ENCODE assay signal across 8 cellular contexts in genomic region chr1:23960291-23960718, GRCh38. TPM values are rescaled to one million over a fixed set of nuclear protein-coding genes. Genes with fewer than 3 reads are reported as not detected.
DNase-seq lines count a peak whose midpoint lies in the region; ATAC-seq lines count a peak whose summit lies in the region.

No MANE protein-coding gene starts in this region.

- H3K9ac ChIP-seq in iPS-20b (ENCODE audit: low read depth, low read length) = peak overlapping the region; percentile 98
- peak overlapping the region; percentile 98 to 99 for H3K9ac ChIP-seq in stomach smooth muscle (ENCODE audit: low read length in 2 of 2)

- CTCF ChIA-PET in activated naive CD4-positive, alpha-beta T cell treated with anti-CD3 and anti-CD28 coated beads for 36 hours (lab: Charles Lee) = no interaction called here

- H3K27me3 ChIP-seq in iPS-20b (ENCODE audit: insufficient read depth, low read length) = no peaks in the 10 kb centered on the region
- no peaks in the 10 kb centered on the region for H3K27me3 ChIP-seq in stomach smooth muscle (ENCODE audit: control insufficient read depth in 1 of 2, insufficient read depth in 2 of 2, low read length in 2 of 2)

- no peaks in the 10 kb centered on the region for H3K9me3 Mint-ChIP-seq in activated naive CD4-positive, alpha-beta T cell treated with anti-CD3 and anti-CD28 coated beads for 36 hours

- H3K27me3 Mint-ChIP-seq in activated naive CD4-positive, alpha-beta T cell treated with anti-CD3 and anti-CD28 coated beads for 36 hours (ENCODE audit: low read depth) = no peaks in the 10 kb centered on the region

- DNase-seq in activated naive CD4-positive, alpha-beta T cell treated with anti-CD3 and anti-CD28 coated beads for 36 hours = no peak
- DNase-seq in activated naive CD4-positive, alpha-beta T cell treated with Interleukin-2 at 50 U/mL for 16 hours = no peak
- DNase-seq in midbrain (lab: John Stamatoyannopoulos, UW) = no peak
- DNase-seq in NCI-H69 (lab: John Stamatoyannopoulos, UW) = no peak

- H3K27ac ChIP-seq in adipose tissue (ENCODE audit: low read depth, low read length) = peak overlapping the region; percentile 26
- peak overlapping the region; percentile 95 for H3K27ac ChIP-seq in iPS-20b (ENCODE audit: low read length)
- peak overlapping the region; percentile 96 for H3K27ac ChIP-seq in stomach smooth muscle (ENCODE audit: low read length)

- no peaks in the 10 kb centered on the region for H3K4me1 ChIP-seq in iPS-20b (ENCODE audit: insufficient read depth, low read length)
- peaks cover 10% of the 10 kb centered on the region for H3K4me1 ChIP-seq in stomach smooth muscle (ENCODE audit: control insufficient read depth, insufficient read depth, low read length)

- no peak for ATAC-seq in activated CD4-positive, CD25-positive, alpha-beta regulatory T cell treated with anti-CD3 and anti-CD28 coated beads, Interleukin-2, amount 50 U/mL, for 24 hours

- intact Hi-C loops in activated naive CD4-positive, alpha-beta T cell treated with anti-CD3 and anti-CD28 coated beads for 36 hours (cut with micrococcal nuclease) = loop anchor here (10.0 kb wide), 1 partner anchor 544 kb away; the partner anchor contains the start of gene RCAN3

- H3K4me3 ChIP-seq in iPS-20b (ENCODE audit: low read length) (peak overlapping the region; percentile 97), stomach smooth muscle (ENCODE audit: low read length in 2 of 2) (peak overlapping the region; percentile 86 to 99)

- H3K27ac Mint-ChIP-seq in activated naive CD4-positive, alpha-beta T cell treated with anti-CD3 and anti-CD28 coated beads for 36 hours = peak overlapping the region; percentile 100

- peaks cover 43% of the 10 kb centered on the region for H3K36me3 ChIP-seq in iPS-20b (ENCODE audit: insufficient read depth, low read depth, low read length)
- peaks cover 0 to 4% of the 10 kb centered on the region in 2 donors for H3K36me3 ChIP-seq in stomach smooth muscle (ENCODE audit: control insufficient read depth in 2 of 2, insufficient read depth in 2 of 2, low read length in 2 of 2)

- peaks cover 59% of the 10 kb centered on the region for H3K4me1 Mint-ChIP-seq in activated naive CD4-positive, alpha-beta T cell treated with anti-CD3 and anti-CD28 coated beads for 36 hours (ENCODE audit: low read depth)

- peaks cover 33% of the 10 kb centered on the region for H3K36me3 Mint-ChIP-seq in activated naive CD4-positive, alpha-beta T cell treated with anti-CD3 and anti-CD28 coated beads for 36 hours (ENCODE audit: low read depth)

- peak overlapping the region; percentile 99 for H3K4me3 Mint-ChIP-seq in activated naive CD4-positive, alpha-beta T cell treated with anti-CD3 and anti-CD28 coated beads for 36 hours

- H3K9me3 ChIP-seq in iPS-20b (ENCODE audit: insufficient read depth, low read depth, low read length) (no peaks in the 10 kb centered on the region), stomach smooth muscle (ENCODE audit: control insufficient read depth in 2 of 2, low read length in 2 of 2) (no peaks in the 10 kb centered on the region)

- WGBS in adipose tissue, 3 donors = 0 to 1% (median 0%) methylated on average over 9 of the region's 9 CpGs

RNA-seq across cellular contexts. Expression of gene PNRC2, which starts 0.7 kb away (rescaled TPM):
- total RNA-seq in activated naive CD4-positive, alpha-beta T cell treated with anti-CD3 and anti-CD28 coated beads for 36 hours = 100 to 1,000 TPM; 178 to 209 TPM
- polyA plus RNA-seq in adipose tissue = 100 to 1,000 TPM in 1 of 3 donors, 10 to 100 TPM in 2; 27.6 to 113 (median 85.2) TPM

RNA-seq across cellular contexts. Expression of gene SRSF10, which starts 19.8 kb away (rescaled TPM):
- 100 to 1,000 TPM; 169 to 178 TPM for total RNA-seq in activated naive CD4-positive, alpha-beta T cell treated with anti-CD3 and anti-CD28 coated beads for 36 hours
- 10 to 100 TPM; 27.4 to 61.7 (median 56.8) TPM for polyA plus RNA-seq in adipose tissue

RNA-seq across cellular contexts. Expression of gene CNR2, which starts 47.1 kb away (rescaled TPM):
- not detected for total RNA-seq in activated naive CD4-positive, alpha-beta T cell treated with anti-CD3 and anti-CD28 coated beads for 36 hours
- polyA plus RNA-seq in adipose tissue = under 1 TPM; 0.03 to 0.11 (median 0.06) TPM

Comparison
In these comparisons a context has a peak if more than half of its experiments do, and no peak if none do; other contexts are left out.
1. H3K27ac ChIP-seq: peak in every context shown above with its lines; median percentile 96 in stomach smooth muscle; 95 in iPS-20b; 26 in adipose tissue.